Comparison of ENCODE assay signal across 9 cellular contexts in the genomic region with DNA sequence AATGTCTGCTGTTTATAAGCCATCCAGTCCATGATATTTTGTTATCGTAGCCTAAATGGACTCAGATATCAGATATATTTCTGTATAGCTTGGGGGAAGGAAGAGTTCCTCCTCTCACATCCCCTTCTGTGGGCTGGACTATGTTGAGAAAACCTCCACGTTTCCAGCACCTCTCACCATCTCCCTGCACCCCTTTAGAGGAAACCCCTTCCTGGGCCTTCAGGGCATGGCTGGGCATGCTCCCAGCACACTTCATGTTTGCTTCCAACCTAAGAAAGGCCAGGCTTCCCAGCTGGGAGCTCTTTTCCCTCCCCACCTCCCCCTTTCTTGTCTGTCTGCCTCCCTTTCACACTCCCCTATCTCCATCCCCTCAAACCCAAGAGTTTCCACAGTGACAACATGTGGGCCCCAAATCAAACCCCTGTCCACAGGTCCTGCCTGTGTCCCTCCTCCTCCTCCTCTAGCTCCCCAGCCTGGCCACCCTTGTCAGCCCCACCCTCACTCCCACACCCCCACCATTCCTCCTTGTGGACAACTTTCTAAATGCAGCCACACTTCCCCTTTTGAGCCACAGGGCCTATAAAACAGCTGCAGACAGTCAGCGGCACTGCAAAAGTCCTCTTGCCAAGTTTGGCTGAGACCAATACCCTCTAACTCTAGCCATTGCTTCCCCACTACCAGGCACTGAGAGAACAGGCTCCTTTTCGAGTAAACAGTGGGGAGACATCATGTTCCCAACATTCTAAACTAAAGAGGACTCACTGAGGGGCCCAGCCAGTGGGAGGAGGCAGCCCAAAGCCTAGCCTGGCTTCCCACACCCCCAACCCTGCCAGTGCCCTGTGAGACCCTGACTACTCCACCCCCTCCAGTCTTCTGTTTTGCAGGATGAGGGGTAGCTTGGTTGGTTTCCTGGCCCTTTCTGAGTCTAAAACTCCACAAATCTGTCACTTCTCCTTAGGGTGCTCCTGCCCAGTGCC.
A peak's percentile ranks its signal among the peaks of the same experiment; 100 is the strongest.
DNase-seq lines count a peak whose midpoint lies in the region; ATAC-seq and TF ChIP-seq lines count a peak whose summit lies in the region.
"Had no signal": no experiment of that assay in that cellular context is flagged by ENCODE, and none has a peak within 500 bp of the region (broad histone marks: within the 10 kb centered on the region; RNA-seq: fewer than 3 reads in every experiment).

No MANE protein-coding gene starts in this region.

- H3K9me3 ChIP-seq in H9 (ENCODE audit: control insufficient read depth, low read depth, low read length) (no peaks in the 10 kb centered on the region), RWPE2 (ENCODE audit: severe bottlenecking) (no peaks in the 10 kb centered on the region)

- no peak overlapping the region for H2BK20ac ChIP-seq in H9 (ENCODE audit: low read depth, low read length, poor library complexity, severe bottlenecking)

- H3K36me3 ChIP-seq in RWPE2 (ENCODE audit: low read depth), result no peaks in the 10 kb centered on the region

- H3K9me3 Mint-ChIP-seq in H9 (peaks cover 3 to 4% of the 10 kb centered on the region in 2 experiments; a peak in 3 of 5 replicates), progenitor cell of endocrine pancreas (ENCODE audit: low read depth) (peaks cover 4% of the 10 kb centered on the region)

- H3K27ac Mint-ChIP-seq in H9 (no peak overlapping the region), progenitor cell of endocrine pancreas (peak overlapping the region; percentile 51)
- H3K27ac Mint-ChIP-seq: activated naive CD8-positive, alpha-beta T cell treated with anti-CD3 and anti-CD28 coated beads, Interleukin-2, amount 10 ng/mL, durations not matched to agents 7 days and 5 days had no signal

- H3K36me3 Mint-ChIP-seq in H9 (ENCODE audit: insufficient read depth in 1 of 3, low read depth in 3 of 3), result peaks cover 0 to 8% (median 5%) of the 10 kb centered on the region in 3 experiments; a peak in 5 of 7 replicates
- H3K36me3 Mint-ChIP-seq in progenitor cell of endocrine pancreas (ENCODE audit: insufficient read depth), result peaks cover 1% of the 10 kb centered on the region

- H4K5ac ChIP-seq in H9 (ENCODE audit: insufficient read length, low read depth, low read length), result no peak overlapping the region

- no peak overlapping the region for H3K4me3 ChIP-seq in RWPE2 (ENCODE audit: severe bottlenecking)
- no peak overlapping the region for H3K4me3 ChIP-seq in fibroblast of mammary gland (ENCODE audit: control insufficient read depth, low read depth, low read length)

- ATAC-seq in RWPE2 (ENCODE audit: low read depth) (peak; percentile 26; the same call in 1 of the 3 replicates), HG03196 (IDR thresholded peaks at IDR 0.05; ENCODE audit: unreplicated experiment) (no peak)

- no peak overlapping the region for H3K14ac ChIP-seq in H9 (ENCODE audit: insufficient read depth, low read length)

- H4K8ac ChIP-seq in H9 (replicated peaks; ENCODE audit: insufficient read length, low read depth, low read length), result no peak overlapping the region

- no peak overlapping the region for H3K18ac ChIP-seq in H9 (ENCODE audit: insufficient read length, low read depth, low read length)

- no peak overlapping the region for H2AFZ ChIP-seq in H9 (ENCODE audit: low read length)

- H4K91ac ChIP-seq in H9 (ENCODE audit: insufficient read length, low read depth, low read length), result no peak overlapping the region

- H3K27me3 ChIP-seq in H9 (ENCODE audit: insufficient read depth, low read length) (no peaks in the 10 kb centered on the region), RWPE2 (ENCODE audit: insufficient read depth, poor library complexity, severe bottlenecking) (no peaks in the 10 kb centered on the region)

- H3K4me1 Mint-ChIP-seq in H9 (peaks cover 41 to 51% of the 10 kb centered on the region in 2 experiments), progenitor cell of endocrine pancreas (ENCODE audit: low read depth) (peaks cover 30% of the 10 kb centered on the region)

- H3K79me1 ChIP-seq in H9 (ENCODE audit: insufficient read depth, low read depth, low read length, poor library complexity, severe bottlenecking), result no peaks in the 10 kb centered on the region

- DNase-seq in AG08396 (ENCODE audit: low spot score), result peak; percentile 76
- DNase-seq in H9, result no peak
- no peak for DNase-seq in RWPE2 (ENCODE audit: low spot score)
- DNase-seq in fibroblast of mammary gland (ENCODE audit: low read depth), result peak; percentile 59
- no peak for DNase-seq in progenitor cell of endocrine pancreas (ENCODE audit: low spot score, unreplicated experiment)
- no peak for DNase-seq in H4 (ENCODE audit: low spot score)
- no peak for DNase-seq in NCI-H82 (lab: John Stamatoyannopoulos, UW)
- DNase-seq: activated naive CD8-positive, alpha-beta T cell treated with anti-CD3 and anti-CD28 coated beads, Interleukin-2, amount 10 ng/mL, durations not matched to agents 7 days and 5 days had no signal

- peak; percentile 42; the same call in 2 of the 3 replicates for TF ChIP-seq CTCF in H9 (conservative IDR thresholded peaks at IDR 0.05)
- no peak for TF ChIP-seq CTCF in RWPE2 (IDR thresholded peaks at IDR 0.05; ENCODE audit: poor library complexity, severe bottlenecking)
- TF ChIP-seq CTCF in fibroblast of mammary gland (conservative IDR thresholded peaks at IDR 0.05; ENCODE audit: control insufficient read depth, insufficient read depth, low read depth, low read length), result peak; percentile 37
- TF ChIP-seq CTCF in progenitor cell of endocrine pancreas (IDR thresholded peaks at IDR 0.05; ENCODE audit: unreplicated experiment), result peak; percentile 18

- 0 out of 5 replicates have a peak overlapping the region, but pooled peaks of 1 of the 2 experiments have one; percentile 39 for H3K4me3 Mint-ChIP-seq in H9
- no peak overlapping the region for H3K4me3 Mint-ChIP-seq in progenitor cell of endocrine pancreas (ENCODE audit: low read depth)
- H3K4me3 Mint-ChIP-seq: activated naive CD8-positive, alpha-beta T cell treated with anti-CD3 and anti-CD28 coated beads, Interleukin-2, amount 10 ng/mL, durations not matched to agents 7 days and 5 days had no signal

- no peak overlapping the region for H2BK15ac ChIP-seq in H9 (ENCODE audit: low read depth, low read length)

- H2AK5ac ChIP-seq in H9 (ENCODE audit: insufficient read length, low read length), result no peak overlapping the region

- H3K4ac ChIP-seq in H9 (ENCODE audit: low read depth, low read length), result no peak overlapping the region

- no peak overlapping the region for H2BK5ac ChIP-seq in H9 (ENCODE audit: insufficient read length, low read length)

- no peak overlapping the region for H2BK120ac ChIP-seq in H9 (ENCODE audit: low read depth, low read length, poor library complexity, severe bottlenecking)

- H2BK12ac ChIP-seq in H9 (ENCODE audit: insufficient read length, low read depth, low read length), result no peak overlapping the region

- H3K27me3 Mint-ChIP-seq in H9 (ENCODE audit: low read depth) (peaks cover 11% of the 10 kb centered on the region), progenitor cell of endocrine pancreas (no peaks in the 10 kb centered on the region)
- H3K27me3 Mint-ChIP-seq: activated naive CD8-positive, alpha-beta T cell treated with anti-CD3 and anti-CD28 coated beads, Interleukin-2, amount 10 ng/mL, durations not matched to agents 7 days and 5 days had no signal

- no peak overlapping the region for H3K4me2 ChIP-seq in H9 (ENCODE audit: insufficient read depth, insufficient read length, low read length)

- no peak overlapping the region for H3T11ph ChIP-seq in H9 (ENCODE audit: low read length)

- peaks cover 4% of the 10 kb centered on the region; the same call in 1 of the 2 replicates for H3K4me1 ChIP-seq in H9 (ENCODE audit: insufficient read depth, low read length)
- peaks cover 19% of the 10 kb centered on the region for H3K4me1 ChIP-seq in RWPE2 (ENCODE audit: insufficient read depth, poor library complexity, severe bottlenecking)

- H3K23ac ChIP-seq in H9 (ENCODE audit: insufficient read length, low read depth, low read length), result no peak overlapping the region

- WGBS in H9 (ENCODE audit: extremely low coverage, insufficient read length, low lambda C conversion rate), result no CpG with 5 or more reads among the region's 4 CpGs

- H3K27ac ChIP-seq in H9 (ENCODE audit: insufficient read length, low read depth, low read length), result no peak overlapping the region
- peak overlapping the region; percentile 34 for H3K27ac ChIP-seq in RWPE2 (ENCODE audit: poor library complexity, severe bottlenecking)

- H3K23me2 ChIP-seq in H9 (ENCODE audit: insufficient read length, low read depth, low read length, poor library complexity, severe bottlenecking), result no peaks in the 10 kb centered on the region

- H3K9ac ChIP-seq in H9 (ENCODE audit: extremely low read depth, insufficient read length, low read length), result no peak overlapping the region

- H4K20me1 ChIP-seq in H9 (ENCODE audit: control insufficient read depth, insufficient read depth, insufficient read length), result no peaks in the 10 kb centered on the region

- H3K79me2 ChIP-seq in H9 (ENCODE audit: insufficient read depth, low read length), result no peaks in the 10 kb centered on the region

- no peak overlapping the region for H3K56ac ChIP-seq in H9 (ENCODE audit: insufficient read length, low read depth, low read length)

Comparison
In these comparisons a context has a peak if more than half of its experiments do, and no peak if none do; other contexts are left out.
1. DNase-seq: peak in AG08396 (single experiment) and fibroblast of mammary gland (single experiment); none in H9 (single experiment), RWPE2 (single experiment), progenitor cell of endocrine pancreas (single experiment), H4 (single experiment) and NCI-H82 (single experiment).